Comparison of ENCODE assay signal across 8 cellular contexts in genomic region chr6:158559338-158559894, GRCh38. TPM values are rescaled to one million over a fixed set of nuclear protein-coding genes. Genes with fewer than 3 reads are reported as not detected.
DNase-seq lines count a peak whose midpoint lies in the region; ATAC-seq and TF ChIP-seq lines count a peak whose summit lies in the region.

No MANE protein-coding gene starts in this region.

- H3K27ac ChIP-seq in SK-N-SH (ENCODE audit: low read depth in 2 of 2, low read length in 1 of 2) (peak overlapping the region; percentile 82 to 83; a peak in 3 of 4 replicates), subcutaneous abdominal adipose tissue (ENCODE audit: low read depth, low read length) (peak overlapping the region; percentile 77)

- CTCF ChIA-PET in SK-N-SH (lab: Yijun Ruan, JAX), result interaction anchor here (0.8 to 1.2 kb wide), 3 partner anchors 41 to 338 kb away, joined by 4 to 5 read pairs (median 4); no protein-coding TSS in a partner anchor

- H2AFZ ChIP-seq in SK-N-SH (ENCODE audit: low read depth), result peak overlapping the region; percentile 99

- TF ChIP-seq EP300 in SK-N-SH (IDR thresholded peaks at IDR 0.05; ENCODE audit: borderline replicate concordance in 1 of 2, low read depth in 1 of 2, low read length in 1 of 2), result no peak

- no peaks in the 10 kb centered on the region for H3K9me3 Mint-ChIP-seq in activated T-helper 17 cell treated with anti-CD3 and anti-CD28 coated beads, Interleukin-2, amount 50 U/mL, for 72 hours

- POLR2A ChIA-PET in SK-N-SH (lab: Yijun Ruan, JAX), result interaction anchor here (0.6 to 1.3 kb wide), 2 partner anchors 23 to 71 kb away, joined by 3 to 5 read pairs; no protein-coding TSS in a partner anchor

- peaks cover 31% of the 10 kb centered on the region for H4K20me1 ChIP-seq in SK-N-SH (ENCODE audit: insufficient read depth)

- no peaks in the 10 kb centered on the region for H3F3A ChIP-seq in SK-N-SH (replicated peaks; ENCODE audit: insufficient read depth)

- H3K9me3 ChIP-seq in SK-N-SH (no peaks in the 10 kb centered on the region), subcutaneous abdominal adipose tissue (ENCODE audit: control insufficient read depth in 5 of 5, low read length in 5 of 5) (no peaks in the 10 kb centered on the region)

- peak overlapping the region; percentile 99 for H3K4me2 ChIP-seq in SK-N-SH

- TF ChIP-seq RAD21 in SK-N-SH (IDR thresholded peaks at IDR 0.05; ENCODE audit: low read length), result no peak

- TF ChIP-seq CTCF in SK-N-SH (IDR thresholded peaks at IDR 0.05), result no peak

- H3K27me3 ChIP-seq in SK-N-SH (ENCODE audit: insufficient read depth) (no peaks in the 10 kb centered on the region), subcutaneous abdominal adipose tissue (ENCODE audit: control insufficient read depth in 5 of 5, insufficient read depth in 4 of 5, low read length in 5 of 5) (no peaks in the 10 kb centered on the region)

- H3K27me3 Mint-ChIP-seq in activated T-helper 17 cell treated with anti-CD3 and anti-CD28 coated beads, Interleukin-2, amount 50 U/mL, for 72 hours, result no peaks in the 10 kb centered on the region

- peak overlapping the region; percentile 95 for H3K4me3 Mint-ChIP-seq in activated T-helper 17 cell treated with anti-CD3 and anti-CD28 coated beads, Interleukin-2, amount 50 U/mL, for 72 hours

- WGBS in SK-N-SH (ENCODE audit: low lambda C conversion rate), result 53% methylated on average over 10 of the region's 14 CpGs

- H3K36me3 ChIP-seq in SK-N-SH (replicated peaks in 1 of 2; ENCODE audit: control insufficient read depth in 1 of 2, insufficient read depth in 2 of 2, low read length in 1 of 2) (no peaks in the 10 kb centered on the region), subcutaneous abdominal adipose tissue (ENCODE audit: control insufficient read depth in 5 of 5, insufficient read depth in 5 of 5, low read length in 5 of 5) (no peaks in the 10 kb centered on the region)

- H3K4me3 ChIP-seq in SK-N-SH (ENCODE audit: low read depth in 2 of 2, low read length in 1 of 2) (peak overlapping the region; percentile 86 to 90), subcutaneous abdominal adipose tissue (ENCODE audit: low read depth in 1 of 5, low read length in 5 of 5) (peak overlapping the region; percentile 79 to 95 (median 89))

- DNase-seq in SK-N-SH, result no peak
- DNase-seq in inferior parietal cortex (ENCODE audit: extremely low spot score), result peak; percentile 22
- DNase-seq in SKM-1 (lab: John Stamatoyannopoulos, UW; ENCODE audit: unreplicated experiment), result no peak
- DNase-seq in COLO668 (lab: John Stamatoyannopoulos, UW; ENCODE audit: unreplicated experiment), result no peak

- peaks cover 17% of the 10 kb centered on the region for H3K4me1 Mint-ChIP-seq in activated T-helper 17 cell treated with anti-CD3 and anti-CD28 coated beads, Interleukin-2, amount 50 U/mL, for 72 hours

- H3K4me1 ChIP-seq in SK-N-SH (ENCODE audit: control insufficient read depth in 1 of 2, insufficient read depth in 2 of 2, low read depth in 1 of 2, low read length in 1 of 2) (peaks cover 11 to 27% of the 10 kb centered on the region in 2 experiments; a peak in 3 of 4 replicates), subcutaneous abdominal adipose tissue (ENCODE audit: control insufficient read depth in 5 of 5, insufficient read depth in 5 of 5, low read length in 5 of 5) (peaks cover 4 to 42% (median 25%) of the 10 kb centered on the region in 5 donors)

- H3K9ac ChIP-seq in SK-N-SH (peak overlapping the region; percentile 83; the same call in 1 of the 2 replicates), subcutaneous abdominal adipose tissue (ENCODE audit: low read length in 5 of 5) (peak overlapping the region in 4 of 5 donors; percentile 59 to 89 (median 78))

- no peaks in the 10 kb centered on the region for H3K9me2 ChIP-seq in SK-N-SH

- peaks cover 43% of the 10 kb centered on the region for H3K79me2 ChIP-seq in SK-N-SH (ENCODE audit: insufficient read depth)

- peak overlapping the region; percentile 61 for H3K27ac Mint-ChIP-seq in activated T-helper 17 cell treated with anti-CD3 and anti-CD28 coated beads, Interleukin-2, amount 50 U/mL, for 72 hours

- no peak for ATAC-seq in SK-N-SH treated with all-trans-retinoic acid at 6 μM for 48 hours
- no peak for ATAC-seq in activated T-helper 17 cell treated with anti-CD3 and anti-CD28 coated beads, Interleukin-2, amount 50 U/mL, for 72 hours (replicated peaks)
- no peak for ATAC-seq in GM18907 (IDR thresholded peaks at IDR 0.05; ENCODE audit: unreplicated experiment)

- peaks cover 11% of the 10 kb centered on the region for H3K36me3 Mint-ChIP-seq in activated T-helper 17 cell treated with anti-CD3 and anti-CD28 coated beads, Interleukin-2, amount 50 U/mL, for 72 hours (ENCODE audit: low read depth)

TF ChIP-seq in SK-N-SH, 30 proteins besides CTCF, POLR2A, EP300 and RAD21 (continues in another document):
- TF ChIP-seq FOXJ3 (CRISPR knock-in tag; IDR thresholded peaks at IDR 0.05) (no peak), POLR2AphosphoS5 (IDR thresholded peaks at IDR 0.05; ENCODE audit: low read depth, low read length) (no peak), CHD2 (IDR thresholded peaks at IDR 0.05; ENCODE audit: low read length, partially characterized antibody) (no peak), JUND (IDR thresholded peaks at IDR 0.05) (no peak), GABPA (IDR thresholded peaks at IDR 0.05; ENCODE audit: low read depth) (no peak), IRF3 (IDR thresholded peaks at IDR 0.05; ENCODE audit: low read depth, low read length) (no peak), PBX3 (IDR thresholded peaks at IDR 0.05) (no peak), YY1 (IDR thresholded peaks at IDR 0.05; ENCODE audit: low read depth) (no peak), FOSL2 (IDR thresholded peaks at IDR 0.05; ENCODE audit: borderline replicate concordance, low read depth) (no peak)

TF ChIP-seq in SK-N-SH treated with all-trans-retinoic acid at 6 μM for 48 hours, 23 proteins besides CTCF, POLR2A, EP300 and RAD21:
- no peak for TF ChIP-seq ZNF8 (CRISPR knock-in tag; IDR thresholded peaks at IDR 0.05)

RNA-seq across cellular contexts. Expression of gene TMEM181, which starts 0.5 kb away (rescaled TPM):
- polyA plus RNA-seq in SK-N-SH (2012; rRNA removed), result 19.5 and 29.5 TPM in 2 replicates
- polyA plus RNA-seq in SK-N-SH (2012; cell fraction: cytosol; rRNA removed), result 28.2 and 28.3 TPM in 2 replicates
- polyA plus RNA-seq in SK-N-SH (2012; cell fraction: nucleus; rRNA removed), result 13.8 and 24.6 TPM in 2 replicates
- 10 to 100 TPM; 11.8 to 16.4 TPM for total RNA-seq in activated T-helper 17 cell treated with anti-CD3 and anti-CD28 coated beads, Interleukin-2, amount 50 U/mL, for 72 hours
